ENCODE assay signal across 12 cellular contexts in genomic region chr10:51137741-51138529, GRCh38.
DNase-seq lines count a peak whose midpoint lies in the region; ATAC-seq, FAIRE-seq and TF ChIP-seq lines count a peak whose summit lies in the region.
"Had no signal": no experiment of that assay in that cellular context is flagged by ENCODE, and none has a peak within 500 bp of the region (broad histone marks: within the 10 kb centered on the region; RNA-seq: fewer than 3 reads in every experiment).

No MANE protein-coding gene starts in this region.

- no peak overlapping the region for H2AFZ ChIP-seq in astrocyte (ENCODE audit: low read depth, low read length)
- H2AFZ ChIP-seq: neural progenitor cell had no signal

- DNase-seq in astrocyte (ENCODE audit: low read depth) (peak; percentile 52), omental fat pad (ENCODE audit: low spot score) (no peak), GM12891 (ENCODE audit: insufficient read length, low spot score) (no peak), putamen (ENCODE audit: low spot score) (no peak), NK-92 (lab: John Stamatoyannopoulos, UW; ENCODE audit: unreplicated experiment) (no peak)
- DNase-seq: activated T-cell treated with anti-CD3 and anti-CD28 coated beads, Interleukin-2, amount 50 U/mL, for 48 hours; MM.1S; SIG-M5 had no signal

- H3K27ac Mint-ChIP-seq in astrocyte (ENCODE audit: unreplicated experiment) = no peak overlapping the region
- H3K27ac Mint-ChIP-seq: brain, neural progenitor cell had no signal

- no peaks in the 10 kb centered on the region for H4K20me1 ChIP-seq in astrocyte (ENCODE audit: insufficient read depth, low read length)

- H3K4me3 Mint-ChIP-seq in astrocyte (ENCODE audit: unreplicated experiment) = no peak overlapping the region
- H3K4me3 Mint-ChIP-seq: brain, neural progenitor cell had no signal

- no peak overlapping the region for H3K9ac ChIP-seq in astrocyte (ENCODE audit: low read length)
- H3K9ac ChIP-seq: neural progenitor cell had no signal

- no peaks in the 10 kb centered on the region for H3K4me1 ChIP-seq in astrocyte (ENCODE audit: insufficient read depth, low read length)

- no peaks in the 10 kb centered on the region for H3K9me3 ChIP-seq in astrocyte (ENCODE audit: insufficient read depth, low read depth, low read length)

- no peaks in the 10 kb centered on the region for H3K27me3 ChIP-seq in astrocyte (ENCODE audit: insufficient read depth, low read length)
- H3K27me3 ChIP-seq: neural progenitor cell had no signal

- no peaks in the 10 kb centered on the region for H3K9me3 Mint-ChIP-seq in astrocyte (ENCODE audit: unreplicated experiment)
- H3K9me3 Mint-ChIP-seq: brain, neural progenitor cell had no signal

- no peaks in the 10 kb centered on the region for H3K36me3 Mint-ChIP-seq in astrocyte (ENCODE audit: low read depth, unreplicated experiment)
- H3K36me3 Mint-ChIP-seq: brain, neural progenitor cell had no signal

- no peaks in the 10 kb centered on the region for H3K4me1 Mint-ChIP-seq in astrocyte (ENCODE audit: low read depth, unreplicated experiment)

- H3K79me2 ChIP-seq in astrocyte (ENCODE audit: insufficient read depth, low read length) = no peaks in the 10 kb centered on the region

- FAIRE-seq in astrocyte (lab: Jason Lieb, UNC) (peak; percentile 26), GM12891 (lab: Jason Lieb, UNC) (no peak)

- H3K4me2 ChIP-seq in astrocyte (ENCODE audit: low read length) = no peak overlapping the region
- H3K4me2 ChIP-seq: neural progenitor cell had no signal

- ATAC-seq in GM18870 (IDR thresholded peaks at IDR 0.05; ENCODE audit: unreplicated experiment) (peak; percentile 53), HG02981 (IDR thresholded peaks at IDR 0.05; ENCODE audit: unreplicated experiment) (peak; percentile 58), omental fat pad (ENCODE audit: low FRiP score) (peak; percentile 54)

- no peaks in the 10 kb centered on the region for H3K36me3 ChIP-seq in astrocyte (ENCODE audit: insufficient read depth, low read length)
- H3K36me3 ChIP-seq: neural progenitor cell had no signal

- no peak overlapping the region for H3K27ac ChIP-seq in astrocyte (ENCODE audit: low read depth, low read length)
- H3K27ac ChIP-seq: neural progenitor cell had no signal

- no peaks in the 10 kb centered on the region for H3K27me3 Mint-ChIP-seq in astrocyte (ENCODE audit: low read depth, unreplicated experiment)
- H3K27me3 Mint-ChIP-seq: brain had no signal

- no peak for TF ChIP-seq POLR2A in GM12891 (IDR thresholded peaks at IDR 0.05; ENCODE audit: low read depth, low read length)

- TF ChIP-seq CTCF in astrocyte (IDR thresholded peaks at IDR 0.05; ENCODE audit: insufficient read depth, low read depth, low read length) (no peak), omental fat pad (IDR thresholded peaks at IDR 0.05) (no peak)

- H3K4me3 ChIP-seq in astrocyte (ENCODE audit: insufficient read depth, low read depth, low read length) = no peak overlapping the region
- H3K4me3 ChIP-seq: neural progenitor cell had no signal

TF ChIP-seq in GM12891, 5 proteins besides CTCF, POLR2A, EP300 and RAD21:
- TF ChIP-seq POLR2AphosphoS5 (IDR thresholded peaks at IDR 0.05; ENCODE audit: low read depth, low read length) = no peak
- TF ChIP-seq PAX5 (IDR thresholded peaks at IDR 0.05; ENCODE audit: insufficient read depth, low read length, severe bottlenecking) = no peak
